17 cellular contexts compared by ENCODE assay signal in the genomic region with DNA sequence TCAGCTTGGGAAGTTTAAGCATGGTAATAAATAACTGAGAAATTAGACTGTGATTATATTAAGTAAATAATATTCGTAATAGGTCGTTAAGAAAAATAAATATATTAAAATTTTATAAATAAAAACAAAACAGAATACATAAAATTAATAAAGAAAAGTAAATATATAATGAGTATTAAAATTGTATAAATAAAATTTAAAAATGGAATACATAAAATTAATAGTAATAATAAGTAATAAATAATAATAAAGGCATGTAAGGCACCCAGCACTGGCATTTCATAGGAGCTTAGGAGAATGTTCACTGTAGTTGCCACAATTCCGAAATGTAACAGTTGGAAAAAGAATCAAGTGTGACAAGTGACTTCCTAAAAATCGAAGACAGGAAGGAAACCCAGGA. TPM values are rescaled to one million over a fixed set of nuclear protein-coding genes. Genes with fewer than 3 reads are reported as not detected.
DNase-seq lines count a peak whose midpoint lies in the region; ATAC-seq and TF ChIP-seq lines count a peak whose summit lies in the region.
"Had no signal": no experiment of that assay in that cellular context is flagged by ENCODE, and none has a peak within 500 bp of the region (broad histone marks: within the 10 kb centered on the region; RNA-seq: fewer than 3 reads in every experiment).

No MANE protein-coding gene starts in this region.

- H3K36me3 ChIP-seq in cardiac muscle cell (no peaks in the 10 kb centered on the region), duodenal mucosa (ENCODE audit: control insufficient read depth in 1 of 2, insufficient read depth in 2 of 2, low read length in 2 of 2) (peaks cover 0 to 2% of the 10 kb centered on the region in 2 donors), osteoblast (ENCODE audit: insufficient read depth, low read length) (no peaks in the 10 kb centered on the region), SJCRH30 (no peaks in the 10 kb centered on the region)
- H3K36me3 ChIP-seq: gastrocnemius medialis, right atrium auricular region had no signal

- H3K4me1 Mint-ChIP-seq in nephron, result peaks cover 24% of the 10 kb centered on the region
- H3K4me1 Mint-ChIP-seq in T-cell, result no peaks in the 10 kb centered on the region
- H3K4me1 Mint-ChIP-seq: activated B cell treated with CpG ODN at 0.5 μM for 24 hours; activated T-helper 17 cell treated with anti-CD3 and anti-CD28 coated beads, Interleukin-2, amount 50 U/mL, for 72 hours had no signal

- no peak overlapping the region for H3K4me2 ChIP-seq in osteoblast (ENCODE audit: insufficient read depth, low read length)

- CTCF ChIA-PET in T-cell (lab: Charles Lee), result no interaction called here

- H3K27me3 Mint-ChIP-seq in nephron (ENCODE audit: low read depth) (no peaks in the 10 kb centered on the region), T-cell (peaks cover 5 to 7% of the 10 kb centered on the region in 2 donors)
- H3K27me3 Mint-ChIP-seq: CD4-positive, alpha-beta T cell had no signal

- POLR2A ChIA-PET in T-cell (lab: Charles Lee), result no interaction called here

- H3K4me3 ChIP-seq in cardiac muscle cell (no peak overlapping the region), duodenal mucosa (ENCODE audit: low read depth in 1 of 2, low read length in 2 of 2) (peak overlapping the region; percentile 19 to 48), osteoblast (ENCODE audit: insufficient read depth, low read length) (no peak overlapping the region), SJCRH30 (no peak overlapping the region)
- H3K4me3 ChIP-seq: gastrocnemius medialis, right atrium auricular region had no signal

- TF ChIP-seq CTCF in cardiac muscle cell (IDR thresholded peaks at IDR 0.05; ENCODE audit: low read depth, low read length) (no peak), nephron (IDR thresholded peaks at IDR 0.05; ENCODE audit: unreplicated experiment in 3 of 3) (no peak), osteoblast (IDR thresholded peaks at IDR 0.05; ENCODE audit: extremely low read depth, low read depth, low read length) (no peak)

- no peaks in the 10 kb centered on the region for H3K36me3 Mint-ChIP-seq in nephron (ENCODE audit: low read depth)
- H3K36me3 Mint-ChIP-seq in T-cell, result no peaks in the 10 kb centered on the region

- H4K20me1 ChIP-seq in osteoblast (ENCODE audit: insufficient read depth, low read length), result no peaks in the 10 kb centered on the region

- H3K79me2 ChIP-seq in osteoblast (ENCODE audit: insufficient read depth, low read length), result no peaks in the 10 kb centered on the region

- H3K27ac ChIP-seq in cardiac muscle cell (peak overlapping the region; percentile 88), duodenal mucosa (ENCODE audit: low read depth, low read length) (peak overlapping the region; percentile 79), osteoblast (ENCODE audit: low read depth, low read length) (no peak overlapping the region), SJCRH30 (no peak overlapping the region)
- H3K27ac ChIP-seq: gastrocnemius medialis, right atrium auricular region had no signal

- H3K27me3 ChIP-seq in cardiac muscle cell (no peaks in the 10 kb centered on the region), duodenal mucosa (ENCODE audit: control insufficient read depth in 1 of 2, insufficient read depth in 2 of 2, low read length in 2 of 2) (no peaks in the 10 kb centered on the region), osteoblast (ENCODE audit: insufficient read depth, low read length) (no peaks in the 10 kb centered on the region), SJCRH30 (no peaks in the 10 kb centered on the region)
- H3K27me3 ChIP-seq: gastrocnemius medialis, right atrium auricular region had no signal

- DNase-seq in cardiac muscle cell (ENCODE audit: low read depth in 1 of 2, low spot score in 1 of 2) (no peak), Right ventricle myocardium inferior (ENCODE audit: missing footprints) (no peak), osteoblast (ENCODE audit: insufficient read length, low spot score, missing footprints) (no peak), COLO829 (ENCODE audit: low spot score) (no peak), T-cell (no peak), SJCRH30 (no peak)
- DNase-seq: activated B cell treated with CpG ODN at 0.5 μM for 24 hours; CD4-positive, alpha-beta T cell; central memory CD4-positive, alpha-beta T cell; gastrocnemius medialis; stimulated activated CD4-positive, alpha-beta T cell treated with anti-CD3 and anti-CD28 coated beads, Interleukin-2, amount 100 ng/mL, for 24 hours had no signal

- H3K27ac Mint-ChIP-seq in nephron, result peak overlapping the region; percentile 91 to 97 (median 95)
- no peak overlapping the region for H3K27ac Mint-ChIP-seq in T-cell
- H3K27ac Mint-ChIP-seq: activated B cell treated with CpG ODN at 0.5 μM for 24 hours; activated T-helper 17 cell treated with anti-CD3 and anti-CD28 coated beads, Interleukin-2, amount 50 U/mL, for 72 hours; CD4-positive, alpha-beta T cell had no signal

- H3K9me3 ChIP-seq in cardiac muscle cell (ENCODE audit: low read depth), result no peaks in the 10 kb centered on the region
- no peaks in the 10 kb centered on the region for H3K9me3 ChIP-seq in duodenal mucosa (ENCODE audit: control insufficient read depth in 1 of 2, low read length in 2 of 2)
- H3K9me3 ChIP-seq in osteoblast (ENCODE audit: low read depth, low read length), result no peaks in the 10 kb centered on the region
- H3K9me3 ChIP-seq in SJCRH30 (replicated peaks), result no peaks in the 10 kb centered on the region
- H3K9me3 ChIP-seq: gastrocnemius medialis, right atrium auricular region had no signal

- intact Hi-C loops in Right ventricle myocardium inferior (cut with DNase I), result no loop called here

- no peak overlapping the region for H2AFZ ChIP-seq in osteoblast (ENCODE audit: low read length)

- H3K4me3 Mint-ChIP-seq in nephron, result no peak overlapping the region
- no peak overlapping the region for H3K4me3 Mint-ChIP-seq in T-cell
- H3K4me3 Mint-ChIP-seq: activated B cell treated with CpG ODN at 0.5 μM for 24 hours; activated T-helper 17 cell treated with anti-CD3 and anti-CD28 coated beads, Interleukin-2, amount 50 U/mL, for 72 hours; CD4-positive, alpha-beta T cell had no signal

- H3K9me3 Mint-ChIP-seq in nephron, result no peaks in the 10 kb centered on the region
- no peaks in the 10 kb centered on the region for H3K9me3 Mint-ChIP-seq in T-cell
- H3K9me3 Mint-ChIP-seq: activated B cell treated with CpG ODN at 0.5 μM for 24 hours; activated T-helper 17 cell treated with anti-CD3 and anti-CD28 coated beads, Interleukin-2, amount 50 U/mL, for 72 hours; CD4-positive, alpha-beta T cell had no signal

- no peak for ATAC-seq in Right ventricle myocardium inferior
- no peak for ATAC-seq in T-cell (replicated peaks in 1 of 4)
- ATAC-seq: activated T-helper 17 cell treated with anti-CD3 and anti-CD28 coated beads, Interleukin-2, amount 50 U/mL, for 72 hours; gastrocnemius medialis had no signal

- H3K4me1 ChIP-seq in cardiac muscle cell (ENCODE audit: low read depth) (peaks cover 31% of the 10 kb centered on the region), duodenal mucosa (ENCODE audit: control insufficient read depth in 1 of 2, insufficient read depth in 2 of 2, low read length in 2 of 2) (peaks cover 52 to 59% of the 10 kb centered on the region in 2 donors), osteoblast (ENCODE audit: insufficient read depth, low read length) (peaks cover 8% of the 10 kb centered on the region), SJCRH30 (peaks cover 8% of the 10 kb centered on the region)
- H3K4me1 ChIP-seq: gastrocnemius medialis, right atrium auricular region had no signal

- peak overlapping the region; percentile 33 to 46 for H3K9ac ChIP-seq in duodenal mucosa (ENCODE audit: low read depth in 1 of 2, low read length in 2 of 2)

RNA-seq across cellular contexts. Expression of gene FHAD1, which starts 45.8 kb away (rescaled TPM):
- 0.53 and 0.74 TPM in 2 replicates for total RNA-seq in cardiac muscle cell
- polyA plus RNA-seq in cardiac muscle cell, result 0.24 and 3.5 TPM in 2 replicates
- not detected for total RNA-seq in Right ventricle myocardium inferior
- total RNA-seq in osteoblast, result 0.72 and 1.8 TPM in 2 replicates
- under 1 TPM in 1 of 5 donors, not detected in 4; 0.96 TPM for total RNA-seq in T-cell
- total RNA-seq in SJCRH30 (2014; rRNA removed; shearing (Covaris generic)), result 1.7 and 2.3 TPM in 2 replicates
- total RNA-seq: activated B cell treated with CpG ODN at 0.5 μM for 24 hours; activated T-helper 17 cell treated with anti-CD3 and anti-CD28 coated beads, Interleukin-2, amount 50 U/mL, for 72 hours; CD4-positive, alpha-beta T cell; gastrocnemius medialis; right atrium auricular region; T-helper 1 cell treated with Interleukin-12 subunit alpha and Interleukin-12 subunit beta and Interleukin-4 antibody, amounts not matched to agents 30 ng/mL and 1 ng/mL, for 36 hours had no signal

RNA-seq across cellular contexts. Expression of gene TMEM51, which starts 47.7 kb away (rescaled TPM):
- total RNA-seq in cardiac muscle cell (32.7 and 40.9 TPM in 2 replicates), Right ventricle myocardium inferior (4.7 TPM), osteoblast (0.59 and 0.72 TPM in 2 replicates), T-cell (under 1 TPM in 2 of 5 donors, not detected in 3; 0.23 to 0.26 TPM)
- polyA plus RNA-seq in cardiac muscle cell, result 21.3 and 23.8 TPM in 2 replicates
- 20.6 and 21.4 TPM in 2 replicates for total RNA-seq in SJCRH30 (2014; rRNA removed; shearing (Covaris generic))
- total RNA-seq: activated B cell treated with CpG ODN at 0.5 μM for 24 hours; activated CD8-positive, alpha-beta memory T cell treated with anti-CD3 and anti-CD28 coated beads for 36 hours; activated T-helper 17 cell treated with anti-CD3 and anti-CD28 coated beads, Interleukin-2, amount 50 U/mL, for 72 hours; CD4-positive, alpha-beta T cell had no signal

Comparison
In these comparisons a context has a peak if more than half of its experiments do, and no peak if none do; other contexts are left out.
1. H3K27ac ChIP-seq: peak in cardiac muscle cell (single experiment) and duodenal mucosa (single experiment); none in osteoblast (single experiment) and SJCRH30 (single experiment).
2. H3K4me3 ChIP-seq: peak in duodenal mucosa (2 of 2); none in cardiac muscle cell (single experiment), osteoblast (single experiment) and SJCRH30 (single experiment).
3. H3K27ac Mint-ChIP-seq: peak in nephron (3 of 3); none in T-cell (0 of 2).